In the genomic region with DNA sequence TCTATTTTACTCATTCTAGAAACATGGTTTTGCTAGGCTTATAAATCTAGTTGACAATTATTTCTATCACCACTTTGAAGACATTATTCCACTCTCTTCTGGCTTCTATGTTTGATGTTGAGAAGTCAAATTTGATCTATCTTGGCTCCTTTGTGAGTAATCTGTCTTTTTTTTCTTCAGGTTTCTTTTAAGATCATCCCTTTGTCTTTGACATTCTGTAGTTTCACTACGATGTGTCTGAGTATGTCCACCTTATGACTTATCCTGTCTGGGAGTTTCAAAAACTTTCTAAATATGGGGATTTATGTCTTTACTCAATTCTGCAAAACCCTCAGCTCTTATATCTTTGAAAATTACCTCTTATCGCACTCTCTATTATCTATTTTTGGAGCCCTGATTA, we compare ENCODE assay signal across 27 cellular contexts. TPM values are rescaled to one million over a fixed set of nuclear protein-coding genes. Genes with fewer than 3 reads are reported as not detected.
"Had no signal": no experiment of that assay in that cellular context is flagged by ENCODE, and none has a peak within 500 bp of the region (broad histone marks: within the 10 kb centered on the region; RNA-seq: fewer than 3 reads in every experiment).

No MANE protein-coding gene starts in this region.

- DNase-seq: effector CD8-positive, alpha-beta T cell; effector memory CD8-positive, alpha-beta T cell; endodermal cell; erythroblast; esophagus squamous epithelium; foreskin fibroblast; foreskin melanocyte; gastrocnemius medialis; glutamatergic neuron; head of caudate nucleus; heart right ventricle; hippocampal formation; left cardiac atrium; left lung; left ventricle myocardium superior; lower lobe of right lung; mesenchymal stem cell; mucosa of descending colon; naive B cell; naive thymus-derived CD8-positive, alpha-beta T cell had no signal

- H3K36me3 Mint-ChIP-seq: mesothelial cell of epicardium; naive B cell; naive thymus-derived CD8-positive, alpha-beta T cell had no signal

- H3K27me3 ChIP-seq: esophagus squamous epithelium, gastrocnemius medialis had no signal

- H3K27ac ChIP-seq: epithelial cell of prostate, gastrocnemius medialis, heart right ventricle, left lung, lower lobe of right lung had no signal

- H3K27me3 Mint-ChIP-seq: dendritic cell treated with granulocyte-macrophage colony-stimulating factor and Interleukin-4, amounts not matched to agents 40 ng/mL and 50 ng/mL, for 4 days had no signal

- H3K4me3 Mint-ChIP-seq: dendritic cell treated with granulocyte-macrophage colony-stimulating factor and Interleukin-4, amounts not matched to agents 40 ng/mL and 50 ng/mL, for 4 days; effector memory CD8-positive, alpha-beta T cell; endodermal cell; mesothelial cell of epicardium; naive B cell; naive thymus-derived CD8-positive, alpha-beta T cell had no signal

- H3K9me3 Mint-ChIP-seq: dendritic cell treated with granulocyte-macrophage colony-stimulating factor and Interleukin-4, amounts not matched to agents 40 ng/mL and 50 ng/mL, for 4 days; effector memory CD8-positive, alpha-beta T cell; endodermal cell; mesothelial cell of epicardium; naive B cell; naive thymus-derived CD8-positive, alpha-beta T cell had no signal

- H3K36me3 ChIP-seq: esophagus squamous epithelium, gastrocnemius medialis, heart right ventricle, left lung, lower lobe of right lung had no signal

- H3K4me1 Mint-ChIP-seq: naive B cell; naive thymus-derived CD8-positive, alpha-beta T cell had no signal

- H3K4me3 ChIP-seq: esophagus squamous epithelium, gastrocnemius medialis, heart right ventricle, left lung, lower lobe of right lung, mucosa of descending colon had no signal

- ATAC-seq: effector memory CD8-positive, alpha-beta T cell; esophagus mucosa; gastrocnemius medialis; heart right ventricle; left cardiac atrium; left lung; left ventricle myocardium superior; lower lobe of right lung; mucosa of descending colon; naive thymus-derived CD8-positive, alpha-beta T cell had no signal

- H3K9me3 ChIP-seq: esophagus squamous epithelium, gastrocnemius medialis, heart right ventricle, left lung, lower lobe of right lung, mucosa of descending colon had no signal

- FAIRE-seq: endometrium, islet of Langerhans, keratinocyte had no signal

- H3K27ac Mint-ChIP-seq: dendritic cell treated with granulocyte-macrophage colony-stimulating factor and Interleukin-4, amounts not matched to agents 40 ng/mL and 50 ng/mL, for 4 days; effector memory CD8-positive, alpha-beta T cell; endodermal cell; mesothelial cell of epicardium; naive B cell; naive thymus-derived CD8-positive, alpha-beta T cell had no signal

- H3K4me1 ChIP-seq: esophagus squamous epithelium, gastrocnemius medialis, heart right ventricle, left lung, lower lobe of right lung had no signal

RNA-seq across cellular contexts. Expression of a gene that starts 41.0 kb away (rescaled TPM):
- polyA plus RNA-seq: naive thymus-derived CD8-positive, alpha-beta T cell had no signal
